ENCODE assay signal across 1 cellular context in genomic region chr12:52837341-52837741, GRCh38.
TF ChIP-seq lines count a peak whose summit lies in the region.

No MANE protein-coding gene starts in this region.

TF ChIP-seq in K562, 482 proteins besides CTCF, POLR2A, EP300 and RAD21 (continued from another document):
- no peak for TF ChIP-seq HBP1 (CRISPR knock-in tag; IDR thresholded peaks at IDR 0.05)
- TF ChIP-seq ILF3 (IDR thresholded peaks at IDR 0.05; ENCODE audit: borderline replicate concordance), result no peak
- TF ChIP-seq SIX5 (IDR thresholded peaks at IDR 0.05; ENCODE audit: borderline replicate concordance in 1 of 2, insufficient read depth in 1 of 2, low read depth in 1 of 2, low read length in 2 of 2), result no peak
- TF ChIP-seq ZNF583 (CRISPR knock-in tag; IDR thresholded peaks at IDR 0.05), result no peak
- TF ChIP-seq BACH1 (tag; IDR thresholded peaks at IDR 0.05), result no peak
- TF ChIP-seq ZKSCAN3 (CRISPR knock-in tag; IDR thresholded peaks at IDR 0.05), result no peak
- TF ChIP-seq ATF3 (IDR thresholded peaks at IDR 0.05), result peak; percentile 38
- TF ChIP-seq ATF3 (CRISPR knock-in tag; conservative IDR thresholded peaks at IDR 0.05), result no peak
- no peak for TF ChIP-seq ETV5 (CRISPR knock-in tag; IDR thresholded peaks at IDR 0.05; ENCODE audit: low read depth)
- no peak for TF ChIP-seq FUS (optimal IDR thresholded peaks at IDR 0.05; ENCODE audit: low read depth, low read length)
- TF ChIP-seq ZNF444 (CRISPR knock-in tag; IDR thresholded peaks at IDR 0.05), result no peak
- peak; percentile 34; the same call in 1 of the 2 replicates for TF ChIP-seq MAX (CRISPR knock-in tag; IDR thresholded peaks at IDR 0.05)
- no peak for TF ChIP-seq ZZZ3 (IDR thresholded peaks at IDR 0.05)
- TF ChIP-seq FOSL1 (tag; conservative IDR thresholded peaks at IDR 0.05), result peak; percentile 43
- no peak for TF ChIP-seq ZBTB43 (CRISPR knock-in tag; IDR thresholded peaks at IDR 0.05)
- TF ChIP-seq VEZF1 (CRISPR knock-in tag; IDR thresholded peaks at IDR 0.05), result no peak
- 0 out of 2 replicates have a peak, but pooled peaks have one; percentile 20 for TF ChIP-seq BHLHE40 (IDR thresholded peaks at IDR 0.05; ENCODE audit: low read length)
- TF ChIP-seq ZNF584 (CRISPR knock-in tag; IDR thresholded peaks at IDR 0.05; ENCODE audit: low read depth), result 0 out of 2 replicates have a peak, but pooled peaks have one; percentile 36
- TF ChIP-seq ZBTB40 (IDR thresholded peaks at IDR 0.05), result no peak
- no peak for TF ChIP-seq ZBTB40 (CRISPR knock-in tag; IDR thresholded peaks at IDR 0.05)
- no peak for TF ChIP-seq RBM25 (IDR thresholded peaks at IDR 0.05; ENCODE audit: low read depth, low read length, severe bottlenecking)
- TF ChIP-seq NFIC (IDR thresholded peaks at IDR 0.05), result no peak
- no peak for TF ChIP-seq SRF (CRISPR knock-in tag; IDR thresholded peaks at IDR 0.05)
- TF ChIP-seq ATF4 (CRISPR knock-in tag; IDR thresholded peaks at IDR 0.05), result no peak
- no peak for TF ChIP-seq SMAD1 (IDR thresholded peaks at IDR 0.05; ENCODE audit: low read depth, low read length, partially characterized antibody)
- no peak for TF ChIP-seq SMAD2 (IDR thresholded peaks at IDR 0.05; ENCODE audit: low read depth, low read length)
- no peak for TF ChIP-seq CSDE1 (IDR thresholded peaks at IDR 0.05)
- TF ChIP-seq MCM5 (IDR thresholded peaks at IDR 0.05; ENCODE audit: low read depth), result no peak
- TF ChIP-seq ETS2 (tag; IDR thresholded peaks at IDR 0.05; ENCODE audit: borderline replicate concordance, poor library complexity, severe bottlenecking), result no peak
- TF ChIP-seq TOE1 (IDR thresholded peaks at IDR 0.05; ENCODE audit: borderline replicate concordance), result no peak
- TF ChIP-seq TOE1 (CRISPR knock-in tag; IDR thresholded peaks at IDR 0.05; ENCODE audit: borderline replicate concordance, low read depth), result no peak
- TF ChIP-seq KLF13 (tag; IDR thresholded peaks at IDR 0.05; ENCODE audit: borderline replicate concordance, low read depth), result no peak
- no peak for TF ChIP-seq EZH2 (IDR thresholded peaks at IDR 0.05; ENCODE audit: borderline replicate concordance, low read depth, low read length)
- no peak for TF ChIP-seq TAF15 (IDR thresholded peaks at IDR 0.05; ENCODE audit: low read depth, low read length)
- TF ChIP-seq SMC3 (conservative IDR thresholded peaks at IDR 0.05; ENCODE audit: insufficient read depth, low read depth, low read length), result no peak
